ENCODE assay signal across 30 cellular contexts in the genomic region with DNA sequence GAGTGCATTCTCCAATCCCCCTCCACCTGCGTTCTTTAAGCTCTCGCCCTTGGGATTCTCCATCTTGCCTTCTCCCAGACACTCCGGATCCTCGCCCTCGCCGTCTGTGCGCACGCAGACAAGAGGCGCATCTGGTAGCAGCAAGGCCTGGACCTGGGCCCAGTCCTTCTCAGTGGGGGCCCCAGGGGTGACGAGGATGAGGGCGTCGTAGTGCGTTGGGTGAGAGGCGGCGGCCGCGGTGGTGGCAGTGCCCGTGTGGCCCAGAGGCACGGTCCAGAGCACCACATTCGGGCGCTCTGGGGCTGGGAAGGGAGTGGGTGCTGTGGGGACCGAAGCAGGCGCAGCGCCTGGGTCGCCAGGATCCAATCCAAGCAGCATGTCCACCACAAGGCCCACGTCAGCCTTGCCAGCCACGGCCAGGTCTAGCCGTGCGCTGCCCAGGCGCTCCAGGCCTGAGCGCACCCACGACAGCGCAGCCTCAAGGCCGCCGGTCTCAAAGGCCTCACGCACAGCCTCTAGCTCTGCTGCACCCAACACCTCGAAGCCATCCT. TPM values are rescaled to one million over a fixed set of nuclear protein-coding genes. Genes with fewer than 3 reads are reported as not detected.
DNase-seq lines count a peak whose midpoint lies in the region; ATAC-seq and TF ChIP-seq lines count a peak whose summit lies in the region.
"Had no signal": no experiment of that assay in that cellular context is flagged by ENCODE, and none has a peak within 500 bp of the region (broad histone marks: within the 10 kb centered on the region; RNA-seq: fewer than 3 reads in every experiment).

No MANE protein-coding gene starts in this region.

- peak overlapping the region; percentile 65 for H3K4me3 Mint-ChIP-seq in activated naive CD4-positive, alpha-beta T cell treated with anti-CD3 and anti-CD28 coated beads, Interleukin-2, amount 50 U/mL, for 24 hours
- peak overlapping the region in 4 of 8 donors; percentile 5 to 85 (median 60) for H3K4me3 Mint-ChIP-seq in naive B cell
- H3K4me3 Mint-ChIP-seq in stimulated activated memory B cell treated with anti-CD40 and anti-IgM and Interleukin-4, amounts not matched to agents 10 μg/mL and 1 μg/mL and 100 μg/mL, for 72 hours: no peak overlapping the region
- no peak overlapping the region for H3K4me3 Mint-ChIP-seq in stimulated activated naive B cell treated with anti-CD40 and anti-IgM and Interleukin-4, amounts not matched to agents 10 μg/mL and 1 μg/mL and 100 μg/mL, for 72 hours

- H3K27me3 Mint-ChIP-seq in activated naive CD4-positive, alpha-beta T cell treated with anti-CD3 and anti-CD28 coated beads, Interleukin-2, amount 50 U/mL, for 24 hours: no peaks in the 10 kb centered on the region
- H3K27me3 Mint-ChIP-seq in naive B cell: no peaks in the 10 kb centered on the region
- no peaks in the 10 kb centered on the region for H3K27me3 Mint-ChIP-seq in stimulated activated memory B cell treated with anti-CD40 and anti-IgM and Interleukin-4, amounts not matched to agents 10 μg/mL and 1 μg/mL and 100 μg/mL, for 72 hours
- no peaks in the 10 kb centered on the region for H3K27me3 Mint-ChIP-seq in stimulated activated naive B cell treated with anti-CD40 and anti-IgM and Interleukin-4, amounts not matched to agents 10 μg/mL and 1 μg/mL and 100 μg/mL, for 72 hours
- H3K27me3 Mint-ChIP-seq: CD4-positive, alpha-beta memory T cell; stimulated activated naive CD8-positive, alpha-beta T cell treated with anti-CD3 and anti-CD28 coated beads, Interleukin-15, amount 100 ng/mL, for 72 hours had no signal

- H3K4me1 Mint-ChIP-seq in activated naive CD4-positive, alpha-beta T cell treated with anti-CD3 and anti-CD28 coated beads, Interleukin-2, amount 50 U/mL, for 24 hours: peaks cover 41% of the 10 kb centered on the region
- peaks cover 50 to 67% (median 64%) of the 10 kb centered on the region in 3 donors for H3K4me1 Mint-ChIP-seq in naive B cell
- H3K4me1 Mint-ChIP-seq in stimulated activated memory B cell treated with anti-CD40 and anti-IgM and Interleukin-4, amounts not matched to agents 10 μg/mL and 1 μg/mL and 100 μg/mL, for 72 hours: peaks cover 66% of the 10 kb centered on the region
- peaks cover 29 to 61% of the 10 kb centered on the region in 2 donors for H3K4me1 Mint-ChIP-seq in stimulated activated naive B cell treated with anti-CD40 and anti-IgM and Interleukin-4, amounts not matched to agents 10 μg/mL and 1 μg/mL and 100 μg/mL, for 72 hours

- H3K27ac Mint-ChIP-seq in activated naive CD4-positive, alpha-beta T cell treated with anti-CD3 and anti-CD28 coated beads, Interleukin-2, amount 50 U/mL, for 24 hours: peak overlapping the region; percentile 68
- peak overlapping the region in 4 of 6 donors; percentile 67 to 96 (median 84) for H3K27ac Mint-ChIP-seq in naive B cell
- H3K27ac Mint-ChIP-seq in stimulated activated memory B cell treated with anti-CD40 and anti-IgM and Interleukin-4, amounts not matched to agents 10 μg/mL and 1 μg/mL and 100 μg/mL, for 72 hours: peak overlapping the region; percentile 65
- H3K27ac Mint-ChIP-seq in stimulated activated naive B cell treated with anti-CD40 and anti-IgM and Interleukin-4, amounts not matched to agents 10 μg/mL and 1 μg/mL and 100 μg/mL, for 72 hours: no peak overlapping the region
- H3K27ac Mint-ChIP-seq: endodermal cell, neural progenitor cell had no signal

- H3K9me3 Mint-ChIP-seq in activated naive CD4-positive, alpha-beta T cell treated with anti-CD3 and anti-CD28 coated beads, Interleukin-2, amount 50 U/mL, for 24 hours: no peaks in the 10 kb centered on the region
- H3K9me3 Mint-ChIP-seq in naive B cell: no peaks in the 10 kb centered on the region
- H3K9me3 Mint-ChIP-seq in stimulated activated memory B cell treated with anti-CD40 and anti-IgM and Interleukin-4, amounts not matched to agents 10 μg/mL and 1 μg/mL and 100 μg/mL, for 72 hours: no peaks in the 10 kb centered on the region
- no peaks in the 10 kb centered on the region for H3K9me3 Mint-ChIP-seq in stimulated activated naive B cell treated with anti-CD40 and anti-IgM and Interleukin-4, amounts not matched to agents 10 μg/mL and 1 μg/mL and 100 μg/mL, for 72 hours
- H3K9me3 Mint-ChIP-seq: CD4-positive, alpha-beta memory T cell; endodermal cell; neural progenitor cell; stimulated activated naive CD8-positive, alpha-beta T cell treated with anti-CD3 and anti-CD28 coated beads, Interleukin-15, amount 100 ng/mL, for 72 hours had no signal

- no peak for ATAC-seq in naive B cell (ENCODE audit: low read depth in 2 of 2)
- ATAC-seq in stimulated activated memory B cell treated with anti-CD40 and anti-IgM and Interleukin-4, amounts not matched to agents 10 μg/mL and 1 μg/mL and 100 μg/mL, for 72 hours: no peak
- no peak for ATAC-seq in SK-N-SH treated with all-trans-retinoic acid at 6 μM for 48 hours
- ATAC-seq in stimulated activated naive B cell treated with anti-CD40 and anti-IgM and Interleukin-4, amounts not matched to agents 10 μg/mL and 1 μg/mL and 100 μg/mL, for 72 hours (replicated peaks): no peak
- ATAC-seq: esophagus mucosa; heart left ventricle; PC-3; psoas muscle; Right ventricle myocardium inferior; stimulated activated naive CD8-positive, alpha-beta T cell treated with anti-CD3 and anti-CD28 coated beads, Interleukin-15, amount 100 ng/mL, for 72 hours had no signal

- DNase-seq in activated naive CD4-positive, alpha-beta T cell treated with anti-CD3 and anti-CD28 coated beads, Interleukin-2, amount 50 U/mL, for 16 hours: no peak
- DNase-seq in naive B cell (no peak), cerebellar nuclear complex (lab: John Stamatoyannopoulos, UW) (no peak)
- DNase-seq in stimulated activated naive B cell treated with anti-CD40 and anti-IgM and Interleukin-4, amounts not matched to agents 10 μg/mL and 1 μg/mL and 100 μg/mL, for 72 hours: no peak
- DNase-seq: activated CD4-positive, alpha-beta T cell treated with anti-CD3 and anti-CD28 coated beads, Interleukin-2, amount 50 U/mL, for 48 hours; activated CD4-positive, CD25-positive, alpha-beta regulatory T cell; activated CD8-positive, alpha-beta memory T cell treated with anti-CD3 and anti-CD28 coated beads, Interleukin-2, amount 50 U/mL, for 4 hours; activated effector memory CD4-positive, alpha-beta T cell treated with Interleukin-2 at 50 U/mL for 16 hours; adrenal gland; CD4-positive, alpha-beta memory T cell; endodermal cell; foreskin fibroblast; GOT3; heart left ventricle; NCI-H1092 treated with DMSO at 0.1 percent for 48 hours; NCI-H1930; NCI-H526; NK-92 treated with Interleukin-12 subunit alpha and Interleukin-12 subunit beta, amount 100 ng/mL, for 24 hours; PC-3; psoas muscle; stimulated activated naive CD8-positive, alpha-beta T cell treated with anti-CD3 and anti-CD28 coated beads, Interleukin-15, amount 100 ng/mL, for 72 hours; thyroid gland had no signal

- H3K36me3 Mint-ChIP-seq in activated naive CD4-positive, alpha-beta T cell treated with anti-CD3 and anti-CD28 coated beads, Interleukin-2, amount 50 U/mL, for 24 hours: peaks cover 17% of the 10 kb centered on the region
- H3K36me3 Mint-ChIP-seq in naive B cell: no peaks in the 10 kb centered on the region
- peaks cover 35% of the 10 kb centered on the region for H3K36me3 Mint-ChIP-seq in stimulated activated memory B cell treated with anti-CD40 and anti-IgM and Interleukin-4, amounts not matched to agents 10 μg/mL and 1 μg/mL and 100 μg/mL, for 72 hours
- peaks cover 40 to 52% of the 10 kb centered on the region in 2 donors for H3K36me3 Mint-ChIP-seq in stimulated activated naive B cell treated with anti-CD40 and anti-IgM and Interleukin-4, amounts not matched to agents 10 μg/mL and 1 μg/mL and 100 μg/mL, for 72 hours

- peak overlapping the region; percentile 45 for H3K27ac ChIP-seq in angular gyrus (ENCODE audit: low read depth, low read length)
- H3K27ac ChIP-seq: adrenal gland, coronary artery, heart left ventricle, neural progenitor cell, psoas muscle, thyroid gland had no signal

TF ChIP-seq in SK-N-SH treated with all-trans-retinoic acid at 6 μM for 48 hours, 23 proteins besides CTCF, POLR2A, EP300 and RAD21:
- TF ChIP-seq ISL1 (CRISPR knock-in tag; IDR thresholded peaks at IDR 0.05): no peak

RNA-seq across cellular contexts. Expression of a gene that starts 3.1 kb away (rescaled TPM):
- 1 to 10 TPM in 4 of 6 donors, under 1 TPM in 1, not detected in 1; 0.93 to 2.4 (median 1.3) TPM for polyA plus RNA-seq in naive B cell (ENCODE audit: low read depth in 6 of 6)

RNA-seq across cellular contexts. Expression of a gene that starts 3.5 kb away (rescaled TPM):
- 10 to 100 TPM in 3 of 6 donors, 1 to 10 TPM in 3; 2.3 to 13.6 (median 10.1) TPM for polyA plus RNA-seq in naive B cell (ENCODE audit: low read depth in 6 of 6)

RNA-seq across cellular contexts. Expression of a gene that starts 17.3 kb away (rescaled TPM):
- polyA plus RNA-seq in naive B cell (ENCODE audit: low read depth in 6 of 6): 1 to 10 TPM in 5 of 6 donors, not detected in 1; 1.1 to 2.6 (median 2.0) TPM

RNA-seq across cellular contexts. Expression of a gene that starts 17.5 kb away (rescaled TPM):
- polyA plus RNA-seq in naive B cell (ENCODE audit: low read depth in 6 of 6): 10 to 100 TPM; 24.4 to 32.4 (median 29.6) TPM

RNA-seq across cellular contexts. Expression of a gene that starts 19.0 kb away (rescaled TPM):
- under 1 TPM in 3 of 6 donors, not detected in 3; 0.24 to 0.73 (median 0.25) TPM for polyA plus RNA-seq in naive B cell (ENCODE audit: low read depth in 6 of 6)
